8 cellular contexts compared by ENCODE assay signal in genomic region chr1:148679050-148679786, GRCh38.
DNase-seq lines count a peak whose midpoint lies in the region; ATAC-seq, FAIRE-seq and TF ChIP-seq lines count a peak whose summit lies in the region.
"Not testable (repeated sequence)": the region's sequence is repeated elsewhere in the genome, so short reads cannot be mapped to it uniquely, and the experiment has no call there.

No MANE protein-coding gene starts in this region.

- peak; percentile 54 for TF ChIP-seq POLR2A in esophagus muscularis mucosa (IDR thresholded peaks at IDR 0.05; ENCODE audit: low read depth)

- TF ChIP-seq EP300 in esophagus muscularis mucosa (IDR thresholded peaks at IDR 0.05): not testable (repeated sequence)

- not testable (repeated sequence) for H3K4me1 ChIP-seq in esophagus muscularis mucosa; left lung; pancreas; thoracic aorta (ENCODE audit: control insufficient read depth in 1 of 2, low read depth in 2 of 2)

- not testable (repeated sequence) for FAIRE-seq in pancreas (lab: Jason Lieb, UNC)

- peak; percentile 77 for ATAC-seq in left lung
- peak in 2 of 4 donors; percentile 44 to 70 for ATAC-seq in pancreas
- ATAC-seq in thoracic aorta (ENCODE audit: insufficient number of reproducible peaks, low FRiP score, low read depth): not testable (repeated sequence)

- not testable (repeated sequence) for TF ChIP-seq CTCF in GM12865 (IDR thresholded peaks at IDR 0.05; ENCODE audit: insufficient read depth, low read depth, low read length, missing control alignments); esophagus muscularis mucosa (IDR thresholded peaks at IDR 0.05); left lung (IDR thresholded peaks at IDR 0.05); pancreas (IDR thresholded peaks at IDR 0.05); thoracic aorta (IDR thresholded peaks at IDR 0.05)

- DNase-seq in GM12865 (ENCODE audit: low read depth) (peak; percentile 53), NCI-H226 (peak; percentile 33), left lung (peak; percentile 64 to 89), pancreas (peak in 4 of 6 donors; percentile 38 to 51 (median 49))
- peak; percentile 46 for DNase-seq in activated CD4-positive, CD25-positive, alpha-beta regulatory T cell treated with anti-CD3 and anti-CD28 coated beads, Interleukin-2, amount 50 U/mL, for 72 hours
- DNase-seq in activated naive CD4-positive, alpha-beta T cell treated with anti-CD3 and anti-CD28 coated beads, Interleukin-2, amount 50 U/mL, for 16 hours: peak; percentile 36
- not testable (repeated sequence) for DNase-seq in esophagus muscularis mucosa (ENCODE audit: extremely low spot score); thoracic aorta (ENCODE audit: low spot score)

- H3K9me3 ChIP-seq in esophagus muscularis mucosa, left lung, pancreas, thoracic aorta: not testable (repeated sequence)

- peak overlapping the region; percentile 33 for H3K4me3 ChIP-seq in GM12865 (ENCODE audit: low read depth, low read length)
- peak overlapping the region in 2 of 4 donors; percentile 53 to 72 for H3K4me3 ChIP-seq in esophagus muscularis mucosa
- H3K4me3 ChIP-seq in left lung: peak overlapping the region; percentile 40 to 52
- H3K4me3 ChIP-seq in pancreas: peak overlapping the region in 1 of 4 donors; percentile 44
- peak overlapping the region; percentile 71 for H3K4me3 ChIP-seq in thoracic aorta

- H3K36me3 ChIP-seq in esophagus muscularis mucosa, left lung, pancreas, thoracic aorta: not testable (repeated sequence)

- intact Hi-C loops in esophagus muscularis mucosa (cut with DNase I); left lung (cut with DNase I); pancreas (cut with DNase I): not testable (repeated sequence)

- H3K27me3 ChIP-seq in esophagus muscularis mucosa; left lung; pancreas; thoracic aorta (replicated peaks; ENCODE audit: insufficient read depth): not testable (repeated sequence)

- H3K27ac ChIP-seq in esophagus muscularis mucosa (replicated peaks in 1 of 4): peak overlapping the region in 2 of 4 donors; percentile 74 to 86
- H3K27ac ChIP-seq in left lung: peak overlapping the region; percentile 73 to 80
- peak overlapping the region in 1 of 4 donors; percentile 71 for H3K27ac ChIP-seq in pancreas
- H3K27ac ChIP-seq in thoracic aorta: peak overlapping the region in 1 of 2 donors; percentile 59

- no CpG with 5 or more reads among the region's 77 CpGs for WGBS in esophagus muscularis mucosa
- WGBS in pancreas, 2 donors: 0 to 1% methylated on average over 8 to 30 of the region's 77 CpGs
